ENCODE assay signal across 15 cellular contexts in genomic region chr4:71377561-71377960, GRCh38. TPM values are rescaled to one million over a fixed set of nuclear protein-coding genes. Genes with fewer than 3 reads are reported as not detected.
DNase-seq lines count a peak whose midpoint lies in the region; ATAC-seq, FAIRE-seq and TF ChIP-seq lines count a peak whose summit lies in the region.
"Had no signal": no experiment of that assay in that cellular context is flagged by ENCODE, and none has a peak within 500 bp of the region (broad histone marks: within the 10 kb centered on the region; RNA-seq: fewer than 3 reads in every experiment).

No MANE protein-coding gene starts in this region.

- no peak for ATAC-seq in HG02642 (IDR thresholded peaks at IDR 0.05; ENCODE audit: poor library complexity, unreplicated experiment)
- ATAC-seq: psoas muscle had no signal

- H2AFZ ChIP-seq in endothelial cell of umbilical vein (ENCODE audit: low read depth, low read length), result no peak overlapping the region

- intact Hi-C loops in endothelial cell of umbilical vein (cut with micrococcal nuclease), result no loop called here

- H3K9me3 ChIP-seq in endothelial cell of umbilical vein (replicated peaks; ENCODE audit: control insufficient read depth, insufficient read depth, low read length), result no peaks in the 10 kb centered on the region
- H3K9me3 ChIP-seq: psoas muscle had no signal

- H3K36me3 ChIP-seq in endothelial cell of umbilical vein (ENCODE audit: control insufficient read depth in 2 of 2, extremely low read depth in 1 of 2, insufficient read depth in 2 of 2, low read length in 2 of 2), result no peaks in the 10 kb centered on the region

- POLR2A ChIA-PET in endothelial cell of umbilical vein (lab: Charles Lee), result no interaction called here

- DNase-seq in Daoy (ENCODE audit: low read depth) (peak; percentile 53), LoVo (ENCODE audit: low spot score) (peak; percentile 9), endothelial cell of umbilical vein (ENCODE audit: low read depth, low spot score) (peak; percentile 13), non-pigmented ciliary epithelial cell (ENCODE audit: low read depth) (peak; percentile 70), NCI-H2107 (lab: John Stamatoyannopoulos, UW) (no peak), NCI-H524 treated with DMSO at 0.1 percent for 48 hours (lab: John Stamatoyannopoulos, UW) (no peak), GOT3 (lab: John Stamatoyannopoulos, UW) (no peak)
- DNase-seq: activated CD4-positive, CD25-positive, alpha-beta regulatory T cell; GDM1; H7; NCI-H345; psoas muscle had no signal

- no peak for TF ChIP-seq CTCF in endothelial cell of umbilical vein (IDR thresholded peaks at IDR 0.05; ENCODE audit: extremely low read depth in 1 of 2, insufficient read depth in 1 of 2, low read depth in 1 of 2, low read length in 2 of 2)

- no peak overlapping the region for H3K9ac ChIP-seq in endothelial cell of umbilical vein (replicated peaks; ENCODE audit: extremely low read depth, insufficient read depth, low read length)

- no peak for FAIRE-seq in endothelial cell of umbilical vein (lab: Jason Lieb, UNC)
- FAIRE-seq: keratinocyte had no signal

- no peak overlapping the region for H3K27ac ChIP-seq in endothelial cell of umbilical vein (ENCODE audit: insufficient read depth, low read depth, low read length)
- H3K27ac ChIP-seq: coronary artery, psoas muscle had no signal

- no peak overlapping the region for H3K4me3 ChIP-seq in endothelial cell of umbilical vein (replicated peaks in 1 of 3; ENCODE audit: insufficient read depth in 1 of 3, low read depth in 1 of 3, low read length in 3 of 3)
- H3K4me3 ChIP-seq: coronary artery, psoas muscle had no signal

- dilution Hi-C loops in endothelial cell of umbilical vein (cut with MboI; ENCODE audit: extremely low pct_ligation_motif_present, low sequenced_read_pairs), result no loop called here

- H3K4me2 ChIP-seq in endothelial cell of umbilical vein (ENCODE audit: insufficient read depth, low read length), result no peak overlapping the region

- no TSS peak for BruUV-seq in endothelial cell of umbilical vein (replicated peaks; lab: Mats Ljungman, UMichigan)

- H3K79me2 ChIP-seq in endothelial cell of umbilical vein (ENCODE audit: control insufficient read depth, insufficient read depth, low read length), result no peaks in the 10 kb centered on the region

- H3K27me3 ChIP-seq in endothelial cell of umbilical vein (ENCODE audit: control insufficient read depth in 2 of 2, insufficient read depth in 2 of 2, low read length in 2 of 2), result no peaks in the 10 kb centered on the region

- H3K9me1 ChIP-seq in endothelial cell of umbilical vein (replicated peaks; ENCODE audit: control insufficient read depth, extremely low read depth, insufficient read depth, low read length), result no peaks in the 10 kb centered on the region

- CTCF ChIA-PET in endothelial cell of umbilical vein (lab: Charles Lee), result no interaction called here

- no peaks in the 10 kb centered on the region for H4K20me1 ChIP-seq in endothelial cell of umbilical vein (replicated peaks; ENCODE audit: control insufficient read depth, extremely low read depth, insufficient read depth, low read length)

- TF ChIP-seq POLR2A in endothelial cell of umbilical vein (IDR thresholded peaks at IDR 0.05; ENCODE audit: low read depth, low read length), result no peak

- H3K4me1 ChIP-seq in endothelial cell of umbilical vein (ENCODE audit: control insufficient read depth, extremely low read depth, insufficient read depth, low read length), result no peaks in the 10 kb centered on the region
- H3K4me1 ChIP-seq: psoas muscle had no signal

TF ChIP-seq in endothelial cell of umbilical vein, 7 proteins besides CTCF, POLR2A, EP300 and RAD21:
- TF ChIP-seq GATA2 (IDR thresholded peaks at IDR 0.05; ENCODE audit: insufficient read depth, insufficient read length, low read depth, low read length), result no peak
- no peak for TF ChIP-seq POLR2AphosphoS5 (IDR thresholded peaks at IDR 0.05; ENCODE audit: insufficient read depth, low read depth, low read length)
- TF ChIP-seq JUN (IDR thresholded peaks at IDR 0.05; ENCODE audit: borderline replicate concordance, insufficient read depth, insufficient read length, low read depth), result peak; percentile 56
- TF ChIP-seq MAX (IDR thresholded peaks at IDR 0.05; ENCODE audit: insufficient read depth, insufficient read length), result no peak

RNA-seq across cellular contexts. Expression of gene SLC4A4, which starts 38.7 kb away (rescaled TPM):
- 1.2 and 2.6 TPM in 2 replicates for total RNA-seq in Daoy (2014; rRNA removed; shearing (Covaris generic))
- total RNA-seq in endothelial cell of umbilical vein, result not detected in 2 replicates
- not detected in 2 replicates for polyA plus RNA-seq in endothelial cell of umbilical vein
- polyA plus RNA-seq in endothelial cell of umbilical vein (2011; cell fraction: cytosol; rRNA removed), result not detected in 2 replicates
- not detected in 2 replicates for polyA plus RNA-seq in endothelial cell of umbilical vein (2011; cell fraction: nucleus; rRNA removed)
- polyA plus RNA-seq in endothelial cell of umbilical vein (2012), result not detected in 2 replicates
- not detected in 2 replicates for polyA minus RNA-seq in endothelial cell of umbilical vein
- not detected for polyA minus RNA-seq in endothelial cell of umbilical vein (2011; cell fraction: cytosol; rRNA and poly(A)+ RNA removed)
- not detected in 2 replicates for polyA minus RNA-seq in endothelial cell of umbilical vein (2011; cell fraction: nucleus; rRNA and poly(A)+ RNA removed)

Comparison
In these comparisons a context has a peak if more than half of its experiments do, and no peak if none do; other contexts are left out.
1. DNase-seq: peak in Daoy (single experiment), LoVo (single experiment), endothelial cell of umbilical vein (single experiment) and non-pigmented ciliary epithelial cell (single experiment); none in NCI-H2107 (single experiment), NCI-H524 treated with DMSO at 0.1 percent for 48 hours (single experiment) and GOT3 (single experiment).